In genomic region chr14:95049952-95050351, GRCh38 we compare ENCODE assay signal across 27 cellular contexts.
"Had no signal": no experiment of that assay in that cellular context is flagged by ENCODE, and none has a peak within 500 bp of the region (broad histone marks: within the 10 kb centered on the region; RNA-seq: fewer than 3 reads in every experiment).

No MANE protein-coding gene starts in this region.

- H3K36me3 ChIP-seq: colonic mucosa, esophagus muscularis mucosa, esophagus squamous epithelium, gastrocnemius medialis, gastroesophageal sphincter, heart left ventricle, heart right ventricle had no signal

- FAIRE-seq: colon, endometrium, endothelial cell of umbilical vein, frontal cortex had no signal

- H3K4me3 ChIP-seq: colonic mucosa, coronary artery, dorsolateral prefrontal cortex, esophagus muscularis mucosa, esophagus squamous epithelium, gastrocnemius medialis, gastroesophageal sphincter, heart left ventricle, heart right ventricle had no signal

- H3K4me3 Mint-ChIP-seq: dendritic cell treated with granulocyte-macrophage colony-stimulating factor and Interleukin-4, amounts not matched to agents 40 ng/mL and 50 ng/mL, for 4 days; effector memory CD8-positive, alpha-beta T cell; endodermal cell had no signal

- H3K4me1 ChIP-seq: colonic mucosa, esophagus squamous epithelium, foreskin keratinocyte, gastrocnemius medialis, gastroesophageal sphincter, heart left ventricle, heart right ventricle had no signal

- DNase-seq: colonic mucosa; cortex of kidney; dermis blood vessel endothelial cell; effector CD4-positive, alpha-beta T cell; effector CD8-positive, alpha-beta T cell; effector memory CD4-positive, alpha-beta T cell; effector memory CD8-positive, alpha-beta T cell; erythroblast; esophagus squamous epithelium; foreskin fibroblast; foreskin keratinocyte; foreskin melanocyte; gastrocnemius medialis; heart left ventricle; heart right ventricle had no signal

- H3K9me3 Mint-ChIP-seq: dendritic cell treated with granulocyte-macrophage colony-stimulating factor and Interleukin-4, amounts not matched to agents 40 ng/mL and 50 ng/mL, for 4 days; effector memory CD8-positive, alpha-beta T cell; endodermal cell had no signal

- H3K27ac ChIP-seq: colonic mucosa, coronary artery, dorsolateral prefrontal cortex, epithelial cell of prostate, esophagus muscularis mucosa, esophagus squamous epithelium, foreskin keratinocyte, gastrocnemius medialis, gastroesophageal sphincter, heart left ventricle, heart right ventricle had no signal

- H3K27ac Mint-ChIP-seq: dendritic cell treated with granulocyte-macrophage colony-stimulating factor and Interleukin-4, amounts not matched to agents 40 ng/mL and 50 ng/mL, for 4 days; effector memory CD8-positive, alpha-beta T cell; endodermal cell had no signal

- ATAC-seq: effector memory CD8-positive, alpha-beta T cell; esophagus mucosa; foreskin keratinocyte; gastrocnemius medialis; gastroesophageal sphincter; heart left ventricle; heart right ventricle had no signal

- H3K27me3 ChIP-seq: colonic mucosa, esophagus muscularis mucosa, foreskin keratinocyte, gastrocnemius medialis, gastroesophageal sphincter had no signal

- H3K9me3 ChIP-seq: colonic mucosa, esophagus muscularis mucosa, esophagus squamous epithelium, gastrocnemius medialis, gastroesophageal sphincter, heart left ventricle, heart right ventricle had no signal
